Comparison of ENCODE assay signal across 1 cellular context in the genomic region with DNA sequence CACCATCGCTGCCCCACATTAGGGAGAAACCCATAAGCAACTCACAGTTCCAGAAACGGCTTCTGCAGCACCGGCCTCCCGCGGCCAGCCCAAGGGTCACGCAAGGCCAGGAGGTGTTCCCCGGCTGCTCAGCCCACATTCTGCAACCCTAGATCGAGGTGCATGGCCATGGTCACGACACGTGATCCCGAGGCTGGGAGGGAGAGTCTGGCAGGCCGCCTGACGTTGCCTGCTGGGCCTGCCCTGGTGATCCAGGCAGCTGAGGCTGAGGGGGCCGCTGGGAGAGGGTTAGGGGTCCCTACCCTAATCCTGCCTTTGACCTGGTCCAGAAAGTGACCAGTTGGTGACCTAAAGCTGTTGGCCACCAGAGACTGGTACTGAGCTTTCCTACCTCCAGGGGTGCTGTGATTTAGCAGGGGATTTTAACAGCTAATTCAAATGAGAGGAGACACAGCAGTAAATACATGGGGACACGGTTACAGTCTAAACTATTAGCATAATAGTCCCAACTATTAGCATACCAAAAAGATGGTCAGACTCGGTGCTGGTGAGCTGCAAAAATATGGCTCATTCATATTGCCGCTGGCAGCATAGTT.
A peak's percentile ranks its signal among the peaks of the same experiment; 100 is the strongest.
TF ChIP-seq lines count a peak whose summit lies in the region.

No MANE protein-coding gene starts in this region.

TF ChIP-seq in HepG2, 621 proteins besides CTCF, POLR2A, EP300 and RAD21 (continued from another document and continues in another):
- TF ChIP-seq ARID5B (CRISPR knock-in tag; IDR thresholded peaks at IDR 0.05) (peak; percentile 81), SMAD1 (CRISPR knock-in tag; IDR thresholded peaks at IDR 0.05; ENCODE audit: borderline replicate concordance, low read depth) (peak; percentile 66; the same call in 1 of the 2 replicates), RCOR2 (CRISPR knock-in tag; IDR thresholded peaks at IDR 0.05) (no peak), KLF9 (CRISPR knock-in tag; IDR thresholded peaks at IDR 0.05; ENCODE audit: low read depth) (no peak), MBD4 (IDR thresholded peaks at IDR 0.05; ENCODE audit: borderline replicate concordance, low read length) (no peak), ZNF772 (CRISPR knock-in tag; IDR thresholded peaks at IDR 0.05) (no peak; the same call in 1 of the 2 replicates), ZNF782 (CRISPR knock-in tag; IDR thresholded peaks at IDR 0.05; ENCODE audit: borderline replicate concordance) (0 out of 2 replicates have a peak, but pooled peaks have one; percentile 72), ZFP82 (CRISPR knock-in tag; IDR thresholded peaks at IDR 0.05; ENCODE audit: borderline replicate concordance) (no peak), FOXK2 (IDR thresholded peaks at IDR 0.05) (no peak), ZNF720 (CRISPR knock-in tag; IDR thresholded peaks at IDR 0.05) (no peak), ELF1 (CRISPR knock-in tag; IDR thresholded peaks at IDR 0.05) (no peak), ZNF430 (CRISPR knock-in tag; IDR thresholded peaks at IDR 0.05) (peak; percentile 86), TBX2 (CRISPR knock-in tag; IDR thresholded peaks at IDR 0.05; ENCODE audit: borderline replicate concordance) (no peak), CHD2 (IDR thresholded peaks at IDR 0.05; ENCODE audit: low read depth, low read length) (no peak), KDM2A (CRISPR knock-in tag; IDR thresholded peaks at IDR 0.05; ENCODE audit: borderline replicate concordance, low read depth) (peak; percentile 56; the same call in 1 of the 2 replicates), NFE2L2 (IDR thresholded peaks at IDR 0.05; ENCODE audit: low read length) (no peak), HDAC6 (IDR thresholded peaks at IDR 0.05; ENCODE audit: low read depth, low read length) (no peak), BORCS8-MEF2B (CRISPR knock-in tag; IDR thresholded peaks at IDR 0.05) (peak; percentile 83), SRSF4 (IDR thresholded peaks at IDR 0.05; ENCODE audit: low read depth, low read length, poor library complexity, severe bottlenecking) (no peak), GLI4 (CRISPR knock-in tag; IDR thresholded peaks at IDR 0.05; ENCODE audit: borderline replicate concordance) (no peak), PCBP2 (optimal IDR thresholded peaks at IDR 0.05; ENCODE audit: low read depth, low read length, poor library complexity, severe bottlenecking) (no peak), ZNF615 (CRISPR knock-in tag; IDR thresholded peaks at IDR 0.05; ENCODE audit: borderline replicate concordance) (no peak), CENPT (CRISPR knock-in tag; IDR thresholded peaks at IDR 0.05; ENCODE audit: low read depth) (no peak), HNRNPUL1 (IDR thresholded peaks at IDR 0.05; ENCODE audit: low read depth, low read length) (no peak), KMT2A (CRISPR knock-in tag; IDR thresholded peaks at IDR 0.05) (peak; percentile 30; the same call in 1 of the 2 replicates), RBM39 (IDR thresholded peaks at IDR 0.05; ENCODE audit: low read depth, low read length, poor library complexity, severe bottlenecking) (no peak), MBNL3 (CRISPR knock-in tag; conservative IDR thresholded peaks at IDR 0.05) (no peak), CEBPG (CRISPR knock-in tag; IDR thresholded peaks at IDR 0.05) (peak; percentile 48), PATZ1 (CRISPR knock-in tag; IDR thresholded peaks at IDR 0.05) (peak; percentile 54)
- TF ChIP-seq, protein P1, sequence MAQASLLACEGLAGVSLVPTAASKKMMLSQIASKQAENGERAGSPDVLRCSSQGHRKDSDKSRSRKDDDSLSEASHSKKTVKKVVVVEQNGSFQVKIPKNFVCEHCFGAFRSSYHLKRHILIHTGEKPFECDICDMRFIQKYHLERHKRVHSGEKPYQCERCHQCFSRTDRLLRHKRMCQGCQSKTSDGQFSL (CRISPR knock-in tag; IDR thresholded peaks at IDR 0.05), result no peak
- TF ChIP-seq, protein P2, sequence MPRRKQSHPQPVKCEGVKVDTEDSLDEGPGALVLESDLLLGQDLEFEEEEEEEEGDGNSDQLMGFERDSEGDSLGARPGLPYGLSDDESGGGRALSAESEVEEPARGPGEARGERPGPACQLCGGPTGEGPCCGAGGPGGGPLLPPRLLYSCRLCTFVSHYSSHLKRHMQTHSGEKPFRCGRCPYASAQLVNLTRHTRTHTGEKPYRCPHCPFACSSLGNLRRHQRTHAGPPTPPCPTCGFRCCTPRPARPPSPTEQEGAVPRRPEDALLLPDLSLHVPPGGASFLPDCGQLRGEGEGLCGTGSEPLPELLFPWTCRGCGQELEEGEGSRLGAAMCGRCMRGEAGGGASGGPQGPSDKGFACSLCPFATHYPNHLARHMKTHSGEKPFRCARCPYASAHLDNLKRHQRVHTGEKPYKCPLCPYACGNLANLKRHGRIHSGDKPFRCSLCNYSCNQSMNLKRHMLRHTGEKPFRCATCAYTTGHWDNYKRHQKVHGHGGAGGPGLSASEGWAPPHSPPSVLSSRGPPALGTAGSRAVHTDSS (CRISPR knock-in tag; conservative IDR thresholded peaks at IDR 0.05), result no peak
- TF ChIP-seq, protein P3, sequence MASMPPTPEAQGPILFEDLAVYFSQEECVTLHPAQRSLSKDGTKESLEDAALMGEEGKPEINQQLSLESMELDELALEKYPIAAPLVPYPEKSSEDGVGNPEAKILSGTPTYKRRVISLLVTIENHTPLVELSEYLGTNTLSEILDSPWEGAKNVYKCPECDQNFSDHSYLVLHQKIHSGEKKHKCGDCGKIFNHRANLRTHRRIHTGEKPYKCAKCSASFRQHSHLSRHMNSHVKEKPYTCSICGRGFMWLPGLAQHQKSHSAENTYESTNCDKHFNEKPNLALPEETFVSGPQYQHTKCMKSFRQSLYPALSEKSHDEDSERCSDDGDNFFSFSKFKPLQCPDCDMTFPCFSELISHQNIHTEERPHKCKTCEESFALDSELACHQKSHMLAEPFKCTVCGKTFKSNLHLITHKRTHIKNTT (CRISPR knock-in tag; IDR thresholded peaks at IDR 0.05), result no peak
- TF ChIP-seq, protein P4, sequence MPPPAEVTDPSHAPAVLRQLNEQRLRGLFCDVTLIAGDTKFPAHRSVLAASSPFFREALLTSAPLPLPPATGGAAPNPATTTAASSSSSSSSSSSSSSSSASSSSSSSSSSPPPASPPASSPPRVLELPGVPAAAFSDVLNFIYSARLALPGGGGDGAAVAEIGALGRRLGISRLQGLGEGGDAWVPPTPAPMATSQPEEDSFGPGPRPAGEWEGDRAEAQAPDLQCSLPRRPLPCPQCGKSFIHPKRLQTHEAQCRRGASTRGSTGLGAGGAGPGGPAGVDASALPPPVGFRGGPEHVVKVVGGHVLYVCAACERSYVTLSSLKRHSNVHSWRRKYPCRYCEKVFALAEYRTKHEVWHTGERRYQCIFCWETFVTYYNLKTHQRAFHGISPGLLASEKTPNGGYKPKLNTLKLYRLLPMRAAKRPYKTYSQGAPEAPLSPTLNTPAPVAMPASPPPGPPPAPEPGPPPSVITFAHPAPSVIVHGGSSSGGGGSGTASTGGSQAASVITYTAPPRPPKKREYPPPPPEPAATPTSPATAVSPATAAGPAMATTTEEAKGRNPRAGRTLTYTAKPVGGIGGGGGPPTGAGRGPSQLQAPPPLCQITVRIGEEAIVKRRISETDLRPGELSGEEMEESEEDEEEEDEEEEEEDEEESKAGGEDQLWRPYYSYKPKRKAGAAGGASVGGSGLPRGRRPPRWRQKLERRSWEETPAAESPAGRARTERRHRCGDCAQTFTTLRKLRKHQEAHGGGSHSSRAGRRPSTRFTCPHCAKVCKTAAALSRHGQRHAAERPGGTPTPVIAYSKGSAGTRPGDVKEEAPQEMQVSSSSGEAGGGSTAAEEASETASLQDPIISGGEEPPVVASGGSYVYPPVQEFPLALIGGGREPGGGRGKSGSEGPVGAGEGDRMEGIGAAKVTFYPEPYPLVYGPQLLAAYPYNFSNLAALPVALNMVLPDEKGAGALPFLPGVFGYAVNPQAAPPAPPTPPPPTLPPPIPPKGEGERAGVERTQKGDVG (CRISPR knock-in tag; IDR thresholded peaks at IDR 0.05; ENCODE audit: borderline replicate concordance), result 0 out of 2 replicates have a peak, but pooled peaks have one; percentile 25
- TF ChIP-seq, protein P5, sequence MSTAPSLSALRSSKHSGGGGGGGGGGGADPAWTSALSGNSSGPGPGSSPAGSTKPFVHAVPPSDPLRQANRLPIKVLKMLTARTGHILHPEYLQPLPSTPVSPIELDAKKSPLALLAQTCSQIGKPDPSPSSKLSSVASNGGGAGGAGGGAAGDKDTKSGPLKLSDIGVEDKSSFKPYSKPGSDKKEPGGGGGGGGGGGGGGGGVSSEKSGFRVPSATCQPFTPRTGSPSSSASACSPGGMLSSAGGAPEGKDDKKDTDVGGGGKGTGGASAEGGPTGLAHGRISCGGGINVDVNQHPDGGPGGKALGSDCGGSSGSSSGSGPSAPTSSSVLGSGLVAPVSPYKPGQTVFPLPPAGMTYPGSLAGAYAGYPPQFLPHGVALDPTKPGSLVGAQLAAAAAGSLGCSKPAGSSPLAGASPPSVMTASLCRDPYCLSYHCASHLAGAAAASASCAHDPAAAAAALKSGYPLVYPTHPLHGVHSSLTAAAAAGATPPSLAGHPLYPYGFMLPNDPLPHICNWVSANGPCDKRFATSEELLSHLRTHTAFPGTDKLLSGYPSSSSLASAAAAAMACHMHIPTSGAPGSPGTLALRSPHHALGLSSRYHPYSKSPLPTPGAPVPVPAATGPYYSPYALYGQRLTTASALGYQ (CRISPR knock-in tag; IDR thresholded peaks at IDR 0.05), result no peak
- TF ChIP-seq, protein P6, sequence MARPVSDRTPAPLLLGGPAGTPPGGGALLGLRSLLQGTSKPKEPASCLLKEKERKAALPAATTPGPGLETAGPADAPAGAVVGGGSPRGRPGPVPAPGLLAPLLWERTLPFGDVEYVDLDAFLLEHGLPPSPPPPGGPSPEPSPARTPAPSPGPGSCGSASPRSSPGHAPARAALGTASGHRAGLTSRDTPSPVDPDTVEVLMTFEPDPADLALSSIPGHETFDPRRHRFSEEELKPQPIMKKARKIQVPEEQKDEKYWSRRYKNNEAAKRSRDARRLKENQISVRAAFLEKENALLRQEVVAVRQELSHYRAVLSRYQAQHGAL (CRISPR knock-in tag; IDR thresholded peaks at IDR 0.05; ENCODE audit: not compliant biosample characterization), result no peak
- TF ChIP-seq, protein P7, sequence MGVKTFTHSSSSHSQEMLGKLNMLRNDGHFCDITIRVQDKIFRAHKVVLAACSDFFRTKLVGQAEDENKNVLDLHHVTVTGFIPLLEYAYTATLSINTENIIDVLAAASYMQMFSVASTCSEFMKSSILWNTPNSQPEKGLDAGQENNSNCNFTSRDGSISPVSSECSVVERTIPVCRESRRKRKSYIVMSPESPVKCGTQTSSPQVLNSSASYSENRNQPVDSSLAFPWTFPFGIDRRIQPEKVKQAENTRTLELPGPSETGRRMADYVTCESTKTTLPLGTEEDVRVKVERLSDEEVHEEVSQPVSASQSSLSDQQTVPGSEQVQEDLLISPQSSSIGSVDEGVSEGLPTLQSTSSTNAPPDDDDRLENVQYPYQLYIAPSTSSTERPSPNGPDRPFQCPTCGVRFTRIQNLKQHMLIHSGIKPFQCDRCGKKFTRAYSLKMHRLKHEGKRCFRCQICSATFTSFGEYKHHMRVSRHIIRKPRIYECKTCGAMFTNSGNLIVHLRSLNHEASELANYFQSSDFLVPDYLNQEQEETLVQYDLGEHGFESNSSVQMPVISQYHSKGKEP (CRISPR knock-in tag; IDR thresholded peaks at IDR 0.05), result no peak
- TF ChIP-seq, protein P8, sequence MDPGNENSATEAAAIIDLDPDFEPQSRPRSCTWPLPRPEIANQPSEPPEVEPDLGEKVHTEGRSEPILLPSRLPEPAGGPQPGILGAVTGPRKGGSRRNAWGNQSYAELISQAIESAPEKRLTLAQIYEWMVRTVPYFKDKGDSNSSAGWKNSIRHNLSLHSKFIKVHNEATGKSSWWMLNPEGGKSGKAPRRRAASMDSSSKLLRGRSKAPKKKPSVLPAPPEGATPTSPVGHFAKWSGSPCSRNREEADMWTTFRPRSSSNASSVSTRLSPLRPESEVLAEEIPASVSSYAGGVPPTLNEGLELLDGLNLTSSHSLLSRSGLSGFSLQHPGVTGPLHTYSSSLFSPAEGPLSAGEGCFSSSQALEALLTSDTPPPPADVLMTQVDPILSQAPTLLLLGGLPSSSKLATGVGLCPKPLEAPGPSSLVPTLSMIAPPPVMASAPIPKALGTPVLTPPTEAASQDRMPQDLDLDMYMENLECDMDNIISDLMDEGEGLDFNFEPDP (CRISPR knock-in tag; conservative IDR thresholded peaks at IDR 0.05), result 0 out of 2 replicates have a peak, but pooled peaks have one; percentile 56
